In the genomic region with DNA sequence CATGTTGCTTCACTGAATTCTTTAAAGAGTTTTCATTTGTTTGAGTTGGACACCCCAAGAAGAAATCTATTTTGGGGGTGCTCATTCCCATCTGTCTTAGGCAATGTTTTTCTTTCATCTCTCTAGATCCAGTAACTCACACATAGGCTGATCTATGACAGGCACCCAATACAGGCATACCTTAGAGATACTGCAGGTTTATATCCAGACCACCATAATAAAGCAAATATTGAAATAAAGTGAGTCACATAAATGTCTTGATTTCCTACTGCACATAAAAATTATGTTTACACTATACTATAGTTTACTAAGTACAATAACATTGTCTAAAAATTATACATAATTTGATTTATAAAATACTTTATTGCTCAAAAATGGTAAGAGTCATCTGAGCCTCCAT, we compare ENCODE assay signal across 6 cellular contexts.
"Had no signal": no experiment of that assay in that cellular context is flagged by ENCODE, and none has a peak within 500 bp of the region (broad histone marks: within the 10 kb centered on the region; RNA-seq: fewer than 3 reads in every experiment).

No MANE protein-coding gene starts in this region.

- ATAC-seq: HepG2, K562 had no signal

- H3K4me1 Mint-ChIP-seq: IgD-negative memory B cell had no signal

- H3K4me3 Mint-ChIP-seq: IgD-negative memory B cell had no signal

- H3K4me3 ChIP-seq: K562 had no signal

- DNase-seq: IMR-90, KBM-7 had no signal

- H3K27ac ChIP-seq: HL-60 had no signal

- H3K27ac Mint-ChIP-seq: IgD-negative memory B cell had no signal
